20 cellular contexts compared by ENCODE assay signal in genomic region chr2:178635897-178636296, GRCh38.
"Had no signal": no experiment of that assay in that cellular context is flagged by ENCODE, and none has a peak within 500 bp of the region (broad histone marks: within the 10 kb centered on the region; RNA-seq: fewer than 3 reads in every experiment).

No MANE protein-coding gene starts in this region.

- H3K4me1 ChIP-seq: SJCRH30 had no signal

- FAIRE-seq: RCC 7860 had no signal

- H3K9me3 ChIP-seq: MG63, SJCRH30 had no signal

- H3K4me3 ChIP-seq: MG63, SJCRH30 had no signal

- H3K27ac ChIP-seq: SJCRH30 had no signal

- H3K36me3 ChIP-seq: MG63 had no signal

- ATAC-seq: SK-N-SH treated with all-trans-retinoic acid at 6 μM for 48 hours had no signal

- H3K27me3 ChIP-seq: SJCRH30 had no signal

- DNase-seq: Karpas-422, KG1, MG63, NCI-H1092, NCI-H1105 treated with DMSO at 0.1 percent for 48 hours, NCI-H1417 treated with DMSO at 0.1 percent for 48 hours, NCI-H146, NCI-H1694 treated with DMSO at 0.1 percent for 48 hours, NCI-H1930, NCI-H2081, NCI-H2107, NCI-H2227 treated with DMSO at 0.1 percent for 48 hours, NCI-H524, NCI-H526 treated with DMSO at 0.1 percent for 48 hours, NCI-H748 treated with DMSO at 0.1 percent for 48 hours, RPMI8226, SHP77 treated with DMSO at 0.1 percent for 48 hours, SJCRH30 had no signal
